ENCODE assay signal across 24 cellular contexts in the genomic region with DNA sequence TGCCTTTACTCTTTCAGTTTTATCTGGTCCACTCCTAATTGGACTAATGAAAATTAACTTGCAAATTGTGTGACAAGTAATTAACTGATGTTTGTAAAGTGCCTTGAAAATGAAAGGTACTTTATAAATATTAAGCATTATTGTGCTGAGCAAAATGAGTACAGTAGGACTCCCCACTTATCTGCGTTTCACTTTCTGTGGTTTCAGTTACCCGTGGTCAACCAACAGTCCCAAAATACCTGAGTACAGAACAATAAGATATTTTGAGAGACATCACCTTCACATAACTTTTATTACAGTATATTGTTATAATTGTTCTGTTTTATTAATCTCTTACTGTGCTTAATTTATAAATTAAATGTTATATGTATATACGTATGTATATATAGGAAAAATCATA.
"Had no signal": no experiment of that assay in that cellular context is flagged by ENCODE, and none has a peak within 500 bp of the region (broad histone marks: within the 10 kb centered on the region; RNA-seq: fewer than 3 reads in every experiment).

No MANE protein-coding gene starts in this region.

- H3K9ac ChIP-seq: parathyroid adenoma had no signal

- ATAC-seq: left lobe of liver; mucosa of descending colon; natural killer cell treated with Interleukin-12 subunit alpha and Interleukin-12 subunit beta and Interleukin-15 and Interleukin-18, amount 100 ng/mL, for 72 hours; right lobe of liver; stimulated activated naive CD8-positive, alpha-beta T cell treated with anti-CD3 and anti-CD28 coated beads, Interleukin-15, amount 100 ng/mL, for 72 hours; upper lobe of right lung had no signal

- H3K27me3 ChIP-seq: neutrophil, right lobe of liver, suprapubic skin, transverse colon, upper lobe of right lung, uterus had no signal

- H3K4me3 ChIP-seq: dorsolateral prefrontal cortex, mucosa of descending colon, right lobe of liver, smooth muscle cell, suprapubic skin, transverse colon, upper lobe of right lung, uterus had no signal

- H3K4me1 ChIP-seq: parathyroid adenoma, right lobe of liver, suprapubic skin, transverse colon, upper lobe of right lung, uterus had no signal

- H2AFZ ChIP-seq: parathyroid adenoma had no signal

- H3K36me3 ChIP-seq: right lobe of liver, suprapubic skin, transverse colon, uterus had no signal

- FAIRE-seq: frontal cortex, keratinocyte had no signal

- H3K79me2 ChIP-seq: parathyroid adenoma had no signal

- H3K27ac ChIP-seq: dorsolateral prefrontal cortex, neutrophil, parathyroid adenoma, right lobe of liver, suprapubic skin, transverse colon, upper lobe of right lung, uterus had no signal

- DNase-seq: dorsolateral prefrontal cortex; effector CD4-positive, alpha-beta T cell; head of caudate nucleus; mesenchymal stem cell; mucosa of descending colon; naive B cell; right lobe of liver; stimulated activated CD4-positive, alpha-beta T cell treated with anti-CD3 and anti-CD28 coated beads, Interleukin-12 subunit alpha, Interleukin-12 subunit beta, amount 100 ng/mL, for 4 hours; stimulated activated CD4-positive, alpha-beta T cell treated with anti-CD3 and anti-CD28 coated beads, Interleukin-1b, Interleukin-23, amount 100 ng/mL, for 48 hours; stimulated activated CD4-positive, alpha-beta T cell treated with anti-CD3 and anti-CD28 coated beads, Interleukin-4, amount 100 ng/mL, for 1 hour; stimulated activated CD8-positive, alpha-beta memory T cell treated with anti-CD3 and anti-CD28 coated beads, Interleukin-4, amount 100 ng/mL, for 48 hours; stimulated activated naive CD4-positive, alpha-beta T cell; stimulated activated naive CD8-positive, alpha-beta T cell treated with anti-CD3 and anti-CD28 coated beads, Interleukin-15, amount 100 ng/mL, for 72 hours; transverse colon; upper lobe of right lung; uterus had no signal

- H3K4me2 ChIP-seq: smooth muscle cell had no signal

- H3K9me3 ChIP-seq: mucosa of descending colon, neutrophil, right lobe of liver, suprapubic skin, transverse colon, upper lobe of right lung, uterus had no signal
